ENCODE assay signal across 2 cellular contexts in genomic region chr11:36490026-36490806, GRCh38.
TF ChIP-seq lines count a peak whose summit lies in the region.

No MANE protein-coding gene starts in this region.

TF ChIP-seq in HepG2, 621 proteins besides CTCF, POLR2A, EP300 and RAD21:
- TF ChIP-seq MED8 (CRISPR knock-in tag; IDR thresholded peaks at IDR 0.05; ENCODE audit: insufficient replicate concordance), result no peak
- no peak for TF ChIP-seq ZNF337 (CRISPR knock-in tag; IDR thresholded peaks at IDR 0.05; ENCODE audit: borderline replicate concordance, low read depth)
- TF ChIP-seq ZFX (CRISPR knock-in tag; IDR thresholded peaks at IDR 0.05; ENCODE audit: low read depth), result no peak
- TF ChIP-seq SNRNP70 (IDR thresholded peaks at IDR 0.05; ENCODE audit: low read depth, low read length), result no peak
- no peak for TF ChIP-seq DDIT3 (CRISPR knock-in tag; IDR thresholded peaks at IDR 0.05)
- no peak for TF ChIP-seq ATF4 (CRISPR knock-in tag; IDR thresholded peaks at IDR 0.05)
- TF ChIP-seq FOXP1 (IDR thresholded peaks at IDR 0.05), result no peak
- no peak for TF ChIP-seq FOXP1 (CRISPR knock-in tag; IDR thresholded peaks at IDR 0.05)
- TF ChIP-seq ARNT2 (CRISPR knock-in tag; IDR thresholded peaks at IDR 0.05; ENCODE audit: low read depth), result no peak
- no peak for TF ChIP-seq SP1 (IDR thresholded peaks at IDR 0.05)
- no peak for TF ChIP-seq SP1 (CRISPR knock-in tag; IDR thresholded peaks at IDR 0.05)
- no peak for TF ChIP-seq ZNF780A (CRISPR knock-in tag; IDR thresholded peaks at IDR 0.05)
- TF ChIP-seq ZNF326 (CRISPR knock-in tag; IDR thresholded peaks at IDR 0.05; ENCODE audit: borderline replicate concordance), result no peak
- TF ChIP-seq ZNF639 (CRISPR knock-in tag; conservative IDR thresholded peaks at IDR 0.05), result no peak
- no peak for TF ChIP-seq ZFYVE20 (CRISPR knock-in tag; IDR thresholded peaks at IDR 0.05; ENCODE audit: borderline replicate concordance, low read depth)
- no peak for TF ChIP-seq GPBP1L1 (CRISPR knock-in tag; IDR thresholded peaks at IDR 0.05)
- no peak for TF ChIP-seq ZNF30 (CRISPR knock-in tag; IDR thresholded peaks at IDR 0.05)
- no peak for TF ChIP-seq MAFF (IDR thresholded peaks at IDR 0.05; ENCODE audit: low read depth, low read length)
- TF ChIP-seq ZNF350 (CRISPR knock-in tag; IDR thresholded peaks at IDR 0.05; ENCODE audit: borderline replicate concordance, low read depth), result no peak
- TF ChIP-seq KLF12 (CRISPR knock-in tag; IDR thresholded peaks at IDR 0.05; ENCODE audit: borderline replicate concordance), result no peak

TF ChIP-seq in GM12878, 131 proteins besides CTCF, POLR2A, EP300 and RAD21:
- TF ChIP-seq SMC3 (IDR thresholded peaks at IDR 0.05; ENCODE audit: borderline replicate concordance, low read length), result no peak
- no peak for TF ChIP-seq E2F8 (IDR thresholded peaks at IDR 0.05; ENCODE audit: low read depth, partially characterized antibody)
- TF ChIP-seq BRCA1 (IDR thresholded peaks at IDR 0.05; ENCODE audit: low read depth, low read length), result no peak
- TF ChIP-seq NBN (IDR thresholded peaks at IDR 0.05), result no peak
